ENCODE assay signal across 8 cellular contexts in the genomic region with DNA sequence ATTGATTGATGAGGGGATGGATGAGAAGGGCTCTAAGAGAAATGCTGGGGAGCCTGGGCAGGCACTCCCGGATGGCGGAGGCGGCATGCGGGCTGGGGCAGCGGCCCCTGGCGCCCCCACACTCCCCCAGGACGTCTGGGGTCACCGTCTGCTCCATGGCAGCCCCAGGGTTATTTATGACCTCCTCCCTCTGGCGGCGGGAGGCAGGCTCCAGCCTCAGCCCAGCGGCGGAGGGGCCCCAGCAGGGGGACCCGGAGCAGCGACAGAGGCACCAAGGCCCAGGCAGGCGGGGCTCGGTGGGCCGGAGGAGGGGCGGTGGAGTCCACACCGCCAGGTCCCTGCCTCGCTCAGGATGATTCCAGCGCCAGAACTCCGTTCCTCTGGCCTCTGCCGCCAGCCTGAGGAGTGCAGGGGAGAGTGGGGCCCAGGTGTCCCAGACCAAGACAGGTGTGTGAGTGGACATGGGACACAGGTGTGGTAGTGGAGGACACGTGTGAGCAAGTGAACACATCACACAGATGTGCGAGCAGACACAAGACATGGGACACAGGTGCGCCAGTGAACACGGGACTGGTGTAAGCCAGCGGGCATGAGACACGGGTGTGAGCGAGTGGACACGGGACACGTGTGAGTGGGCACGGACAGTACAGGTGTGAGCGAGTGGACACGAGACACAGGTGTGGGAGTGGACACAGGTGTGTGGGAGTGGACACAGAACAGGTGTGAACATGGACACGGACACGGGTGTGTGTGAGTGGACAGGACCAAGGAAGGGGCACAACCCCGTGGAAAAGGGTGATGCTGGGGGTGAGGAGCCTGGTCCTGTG. TPM values are rescaled to one million over a fixed set of nuclear protein-coding genes. Genes with fewer than 3 reads are reported as not detected.
DNase-seq lines count a peak whose midpoint lies in the region; ATAC-seq and TF ChIP-seq lines count a peak whose summit lies in the region.

No MANE protein-coding gene starts in this region.

- in situ Hi-C loops in SK-MEL-5 (cut with HindIII; ENCODE audit: low pct_unique_long_range_greater_than_20kb, low sequenced_read_pairs), result no loop called here

- H3K4ac ChIP-seq in mesenchymal stem cell (ENCODE audit: low read depth in 1 of 2, low read length in 2 of 2), result peak overlapping the region; percentile 9 to 68

- H2AFZ ChIP-seq in mesenchymal stem cell (ENCODE audit: low read depth, low read length), result no peak overlapping the region

- no peaks in the 10 kb centered on the region for H3K36me3 Mint-ChIP-seq in effector memory CD8-positive, alpha-beta T cell (ENCODE audit: insufficient read depth)

- H2BK5ac ChIP-seq in mesenchymal stem cell (ENCODE audit: low read depth, low read length, poor library complexity, severe bottlenecking), result no peak overlapping the region

- peak overlapping the region; percentile 41 for H3K4me2 ChIP-seq in mesenchymal stem cell (ENCODE audit: low read length, poor library complexity, severe bottlenecking)

- H3K27me3 ChIP-seq in MG63 (no peaks in the 10 kb centered on the region; the same call in 1 of the 2 replicates), mesenchymal stem cell (ENCODE audit: control insufficient read depth in 1 of 2, insufficient read depth in 1 of 2, low read length in 2 of 2) (peaks cover 71 to 80% of the 10 kb centered on the region in 2 experiments), uterus (no peaks in the 10 kb centered on the region)

- no peak overlapping the region for H2AK5ac ChIP-seq in mesenchymal stem cell (ENCODE audit: low read length, severe bottlenecking)

- peak overlapping the region; percentile 92 for H4K91ac ChIP-seq in mesenchymal stem cell (ENCODE audit: low read length)

- peaks cover 10 to 18% of the 10 kb centered on the region in 2 donors for H3K4me1 Mint-ChIP-seq in effector memory CD8-positive, alpha-beta T cell (ENCODE audit: low read depth in 2 of 2)

- H3K9ac ChIP-seq in mesenchymal stem cell (ENCODE audit: low read length), result no peak overlapping the region

- 33% methylated on average over 38 of the region's 38 CpGs for WGBS in mesenchymal stem cell

- peaks cover 55% of the 10 kb centered on the region for H3K4me1 ChIP-seq in mesenchymal stem cell (ENCODE audit: control insufficient read depth, insufficient read depth, low read depth, low read length)
- H3K4me1 ChIP-seq in uterus, result peaks cover 10 to 64% of the 10 kb centered on the region in 2 donors

- peak; percentile 39 to 64 (median 51) for TF ChIP-seq CTCF in uterus (IDR thresholded peaks at IDR 0.05)

- peak overlapping the region in 1 of 2 experiments; percentile 99 for H2BK12ac ChIP-seq in mesenchymal stem cell (ENCODE audit: low read length in 2 of 2)

- H3K27me3 Mint-ChIP-seq in effector memory CD8-positive, alpha-beta T cell, result peaks cover 59 to 71% of the 10 kb centered on the region in 2 donors

- H3K27ac Mint-ChIP-seq in effector memory CD8-positive, alpha-beta T cell, result no peak overlapping the region

- H3K4me3 ChIP-seq in MG63, result no peak overlapping the region
- peak overlapping the region in 1 of 2 experiments; percentile 24 for H3K4me3 ChIP-seq in mesenchymal stem cell (ENCODE audit: insufficient read depth in 1 of 2, low read depth in 1 of 2, low read length in 2 of 2)
- no peak overlapping the region for H3K4me3 ChIP-seq in uterus

- peak overlapping the region in 1 of 2 experiments; percentile 93 for H3K14ac ChIP-seq in mesenchymal stem cell (ENCODE audit: low read length in 2 of 2)

- H4K8ac ChIP-seq in mesenchymal stem cell (ENCODE audit: low read length), result no peak overlapping the region

- no peak overlapping the region for H3K27ac ChIP-seq in mesenchymal stem cell (ENCODE audit: low read length, poor library complexity, severe bottlenecking)
- H3K27ac ChIP-seq in uterus, result no peak overlapping the region

- peak in 1 of 2 donors; percentile 10 for TF ChIP-seq POLR2A in uterus (IDR thresholded peaks at IDR 0.05)

- intact Hi-C loops in uterus (cut with DNase I; ENCODE audit: low total_unique reads), result no loop called here

- DNase-seq in activated CD4-positive, CD25-positive, alpha-beta regulatory T cell (lab: John Stamatoyannopoulos, UW), result no peak
- peak; percentile 78 for DNase-seq in MG63
- DNase-seq in SK-MEL-5 (ENCODE audit: low read depth, low spot score), result peak; percentile 50
- peak in 1 of 3 experiments; percentile 30 for DNase-seq in effector memory CD8-positive, alpha-beta T cell
- DNase-seq in mesenchymal stem cell, result peak; percentile 86
- DNase-seq in uterus, result peak; percentile 63 to 79

- H3K36me3 ChIP-seq in MG63 (0 out of 2 replicates have a peak, but pooled peaks cover 2% of the 10 kb centered on the region), mesenchymal stem cell (ENCODE audit: control insufficient read depth in 1 of 2, insufficient read depth in 2 of 2, low read depth in 1 of 2, low read length in 2 of 2) (peaks cover 0 to 2% of the 10 kb centered on the region in 2 experiments), uterus (no peaks in the 10 kb centered on the region)

- ATAC-seq in activated CD4-positive, CD25-positive, alpha-beta regulatory T cell treated with anti-CD3 and anti-CD28 coated beads, Interleukin-2, amount 50 U/mL, for 24 hours, result peak; percentile 44 to 54
- ATAC-seq in effector memory CD8-positive, alpha-beta T cell (replicated peaks), result peak; percentile 60
- no peak for ATAC-seq in HG03342 (IDR thresholded peaks at IDR 0.05; ENCODE audit: unreplicated experiment)

- H3K9me3 Mint-ChIP-seq in effector memory CD8-positive, alpha-beta T cell, result no peaks in the 10 kb centered on the region

- H3K4me3 Mint-ChIP-seq in effector memory CD8-positive, alpha-beta T cell, result peak overlapping the region; percentile 34 to 74

- no peak overlapping the region for H2BK120ac ChIP-seq in mesenchymal stem cell (ENCODE audit: low read depth, low read length)

- no peaks in the 10 kb centered on the region for H3K79me1 ChIP-seq in mesenchymal stem cell (replicated peaks; ENCODE audit: low read length, poor library complexity, severe bottlenecking)

- peak overlapping the region in 1 of 2 experiments; percentile 92 for H3K18ac ChIP-seq in mesenchymal stem cell (ENCODE audit: low read depth in 1 of 2, low read length in 2 of 2)

- H3K23ac ChIP-seq in mesenchymal stem cell (ENCODE audit: low read length in 2 of 2), result peak overlapping the region in 1 of 2 experiments; percentile 46

- H3K9me3 ChIP-seq in MG63, result no peaks in the 10 kb centered on the region
- no peaks in the 10 kb centered on the region for H3K9me3 ChIP-seq in mesenchymal stem cell (ENCODE audit: control insufficient read depth, low read length)
- no peaks in the 10 kb centered on the region for H3K9me3 ChIP-seq in uterus

- no peak overlapping the region for H2BK15ac ChIP-seq in mesenchymal stem cell (ENCODE audit: low read depth, poor library complexity, severe bottlenecking)

RNA-seq across cellular contexts. Expression of a gene that starts 2.5 kb away (rescaled TPM):
- total RNA-seq in MG63 (2014; rRNA removed; shearing (Covaris generic); ENCODE audit: low replicate concordance), result 32.7 and 43.5 TPM in 2 replicates
- not detected in 2 replicates for total RNA-seq in SK-MEL-5 (2014; rRNA removed; shearing (Covaris generic))
- 0.27 and 1.2 TPM in 2 replicates for polyA plus RNA-seq in SK-MEL-5 (2015; cell fraction: cytosol; rRNA removed)
- 0.38 and 5.4 TPM in 2 replicates for polyA plus RNA-seq in SK-MEL-5 (2015; cell fraction: nucleus; rRNA removed)
- 2.2 TPM for polyA plus RNA-seq in mesenchymal stem cell (2013, experiment 1 of 2)
- polyA plus RNA-seq in mesenchymal stem cell (2013, experiment 2 of 2), result 1.9 TPM
- total RNA-seq in uterus, result 10 to 100 TPM in 2 of 4 donors, 1 to 10 TPM in 2; 1.0 to 40.7 (median 13.8) TPM

RNA-seq across cellular contexts. Expression of a gene that starts 37.8 kb away (rescaled TPM):
- total RNA-seq in MG63 (2014; rRNA removed; shearing (Covaris generic); ENCODE audit: low replicate concordance), result 176 and 277 TPM in 2 replicates
- total RNA-seq in SK-MEL-5 (2014; rRNA removed; shearing (Covaris generic)), result 117 and 123 TPM in 2 replicates
- 121 and 129 TPM in 2 replicates for polyA plus RNA-seq in SK-MEL-5 (2015; cell fraction: cytosol; rRNA removed)
- polyA plus RNA-seq in SK-MEL-5 (2015; cell fraction: nucleus; rRNA removed), result 131 and 142 TPM in 2 replicates
- polyA plus RNA-seq in mesenchymal stem cell (2013, experiment 1 of 2), result 32.5 TPM
- 33.0 TPM for polyA plus RNA-seq in mesenchymal stem cell (2013, experiment 2 of 2)
- total RNA-seq in uterus, result 10 to 100 TPM; 21.8 to 58.8 (median 37.5) TPM

RNA-seq across cellular contexts. Expression of a gene that starts 39.2 kb away (rescaled TPM):
- 6.7 and 14.7 TPM in 2 replicates for total RNA-seq in MG63 (2014; rRNA removed; shearing (Covaris generic); ENCODE audit: low replicate concordance)
- 5.3 and 6.3 TPM in 2 replicates for total RNA-seq in SK-MEL-5 (2014; rRNA removed; shearing (Covaris generic))
- 10.2 and 10.4 TPM in 2 replicates for polyA plus RNA-seq in SK-MEL-5 (2015; cell fraction: cytosol; rRNA removed)
- 213 and 255 TPM in 2 replicates for polyA plus RNA-seq in SK-MEL-5 (2015; cell fraction: nucleus; rRNA removed)
- polyA plus RNA-seq in mesenchymal stem cell (2013, experiment 1 of 2), result 11.5 TPM
- 12.5 TPM for polyA plus RNA-seq in mesenchymal stem cell (2013, experiment 2 of 2)
- 10 to 100 TPM in 2 of 4 donors, 1 to 10 TPM in 2; 1.8 to 15.3 (median 9.6) TPM for total RNA-seq in uterus

RNA-seq across cellular contexts. Expression of a gene that starts 45.1 kb away (rescaled TPM):
- total RNA-seq in MG63 (2014; rRNA removed; shearing (Covaris generic); ENCODE audit: low replicate concordance), result 0.56 TPM in 1 of 2 replicates, not detected in the other
- total RNA-seq in SK-MEL-5 (2014; rRNA removed; shearing (Covaris generic)), result 0.03 and 0.11 TPM in 2 replicates
- 1.1 and 2.4 TPM in 2 replicates for polyA plus RNA-seq in SK-MEL-5 (2015; cell fraction: cytosol; rRNA removed)
- polyA plus RNA-seq in SK-MEL-5 (2015; cell fraction: nucleus; rRNA removed), result 5.9 and 9.6 TPM in 2 replicates
- polyA plus RNA-seq in mesenchymal stem cell (2013, experiment 1 of 2), result 0.75 TPM
- 0.60 TPM for polyA plus RNA-seq in mesenchymal stem cell (2013, experiment 2 of 2)
- total RNA-seq in uterus, result 1 to 10 TPM in 1 of 4 donors, not detected in 3; 1.1 TPM

Comparison
In these comparisons a context has a peak if more than half of its experiments do, and no peak if none do; other contexts are left out.
1. DNase-seq: peak in MG63 (single experiment), SK-MEL-5 (single experiment), mesenchymal stem cell (single experiment) and uterus (2 of 2); none in activated CD4-positive, CD25-positive, alpha-beta regulatory T cell (0 of 4).